ENCODE assay signal across 2 cellular contexts in genomic region chr5:73379435-73379834, GRCh38.
TF ChIP-seq lines count a peak whose summit lies in the region.

No MANE protein-coding gene starts in this region.

TF ChIP-seq in GM23338, 12 proteins besides CTCF, POLR2A, EP300 and RAD21:
- TF ChIP-seq JUNB (IDR thresholded peaks at IDR 0.05; ENCODE audit: unreplicated experiment): no peak
- no peak for TF ChIP-seq POLR2AphosphoS5 (IDR thresholded peaks at IDR 0.05; ENCODE audit: low read depth)
- no peak for TF ChIP-seq ZNF462 (CRISPR knock-in tag; IDR thresholded peaks at IDR 0.05)

TF ChIP-seq in IMR-90, 13 proteins besides CTCF, POLR2A, EP300 and RAD21:
- no peak for TF ChIP-seq MXI1 (IDR thresholded peaks at IDR 0.05; ENCODE audit: borderline replicate concordance, low read depth, low read length)
- TF ChIP-seq RCOR1 (IDR thresholded peaks at IDR 0.05; ENCODE audit: insufficient replicate concordance, low read length): no peak
- TF ChIP-seq CHD1 (IDR thresholded peaks at IDR 0.05; ENCODE audit: low read depth, low read length): no peak
- no peak for TF ChIP-seq MAZ (IDR thresholded peaks at IDR 0.05; ENCODE audit: borderline replicate concordance, low read depth, low read length)
- TF ChIP-seq FOS (IDR thresholded peaks at IDR 0.05; ENCODE audit: low read depth, low read length): no peak
- no peak for TF ChIP-seq RFX5 (IDR thresholded peaks at IDR 0.05; ENCODE audit: low read depth, low read length)
- no peak for TF ChIP-seq BHLHE40 (IDR thresholded peaks at IDR 0.05; ENCODE audit: low read depth, low read length)
- TF ChIP-seq NFE2L2 (IDR thresholded peaks at IDR 0.05; ENCODE audit: low read depth, low read length): no peak
- TF ChIP-seq ELK1 (IDR thresholded peaks at IDR 0.05; ENCODE audit: borderline replicate concordance, low read depth, low read length): no peak
- no peak for TF ChIP-seq CEBPB (IDR thresholded peaks at IDR 0.05; ENCODE audit: low read depth, low read length)
- no peak for TF ChIP-seq SMC3 (IDR thresholded peaks at IDR 0.05; ENCODE audit: low read depth, low read length)
- TF ChIP-seq USF2 (IDR thresholded peaks at IDR 0.05; ENCODE audit: low read depth, low read length): no peak
- TF ChIP-seq MAFK (IDR thresholded peaks at IDR 0.05; ENCODE audit: low read depth, low read length): no peak
